ENCODE assay signal across 1 cellular context in the genomic region with DNA sequence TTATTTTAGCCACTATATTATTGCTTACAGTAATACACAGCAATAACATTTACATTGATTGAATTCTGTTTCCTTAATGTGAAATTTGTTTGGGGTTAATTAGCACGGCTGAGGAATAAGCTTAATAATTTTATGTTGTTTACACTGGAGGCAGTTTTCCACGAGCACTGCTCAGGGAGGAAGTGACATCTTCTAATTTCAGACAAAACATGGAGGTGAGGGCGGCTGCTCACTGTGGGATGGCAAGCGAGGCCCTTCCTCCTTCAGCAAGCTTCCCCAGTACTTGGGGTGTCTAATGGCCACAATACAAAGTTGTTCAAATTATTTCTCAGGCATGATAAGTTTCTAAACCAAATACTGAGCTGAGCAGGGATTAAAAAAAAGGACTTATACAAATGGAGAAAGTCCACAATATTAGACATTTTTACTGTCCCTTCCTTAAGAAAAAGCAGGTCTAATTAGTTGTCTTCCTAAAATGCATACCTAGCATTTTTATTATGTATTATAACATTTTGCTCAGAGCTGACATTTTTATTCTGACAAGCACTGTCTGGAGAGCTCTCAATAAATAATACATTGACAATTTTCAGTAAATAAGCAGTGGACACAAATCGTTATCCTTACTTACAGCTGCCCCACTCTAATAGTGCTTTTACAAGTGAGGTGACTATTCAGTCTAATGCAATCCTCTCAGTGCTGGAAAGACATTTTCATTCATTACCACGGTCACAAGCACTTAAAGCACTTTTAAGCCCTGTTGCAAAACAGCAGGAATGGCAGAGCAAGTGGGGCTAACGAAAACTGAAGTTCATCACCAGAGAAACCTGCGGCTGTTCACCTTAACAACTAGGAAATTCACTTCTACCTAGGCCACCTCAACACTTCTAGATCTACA.
TF ChIP-seq lines count a peak whose summit lies in the region.

No MANE protein-coding gene starts in this region.

TF ChIP-seq in GM23338, 12 proteins besides CTCF, POLR2A, EP300 and RAD21:
- TF ChIP-seq, protein P1, sequence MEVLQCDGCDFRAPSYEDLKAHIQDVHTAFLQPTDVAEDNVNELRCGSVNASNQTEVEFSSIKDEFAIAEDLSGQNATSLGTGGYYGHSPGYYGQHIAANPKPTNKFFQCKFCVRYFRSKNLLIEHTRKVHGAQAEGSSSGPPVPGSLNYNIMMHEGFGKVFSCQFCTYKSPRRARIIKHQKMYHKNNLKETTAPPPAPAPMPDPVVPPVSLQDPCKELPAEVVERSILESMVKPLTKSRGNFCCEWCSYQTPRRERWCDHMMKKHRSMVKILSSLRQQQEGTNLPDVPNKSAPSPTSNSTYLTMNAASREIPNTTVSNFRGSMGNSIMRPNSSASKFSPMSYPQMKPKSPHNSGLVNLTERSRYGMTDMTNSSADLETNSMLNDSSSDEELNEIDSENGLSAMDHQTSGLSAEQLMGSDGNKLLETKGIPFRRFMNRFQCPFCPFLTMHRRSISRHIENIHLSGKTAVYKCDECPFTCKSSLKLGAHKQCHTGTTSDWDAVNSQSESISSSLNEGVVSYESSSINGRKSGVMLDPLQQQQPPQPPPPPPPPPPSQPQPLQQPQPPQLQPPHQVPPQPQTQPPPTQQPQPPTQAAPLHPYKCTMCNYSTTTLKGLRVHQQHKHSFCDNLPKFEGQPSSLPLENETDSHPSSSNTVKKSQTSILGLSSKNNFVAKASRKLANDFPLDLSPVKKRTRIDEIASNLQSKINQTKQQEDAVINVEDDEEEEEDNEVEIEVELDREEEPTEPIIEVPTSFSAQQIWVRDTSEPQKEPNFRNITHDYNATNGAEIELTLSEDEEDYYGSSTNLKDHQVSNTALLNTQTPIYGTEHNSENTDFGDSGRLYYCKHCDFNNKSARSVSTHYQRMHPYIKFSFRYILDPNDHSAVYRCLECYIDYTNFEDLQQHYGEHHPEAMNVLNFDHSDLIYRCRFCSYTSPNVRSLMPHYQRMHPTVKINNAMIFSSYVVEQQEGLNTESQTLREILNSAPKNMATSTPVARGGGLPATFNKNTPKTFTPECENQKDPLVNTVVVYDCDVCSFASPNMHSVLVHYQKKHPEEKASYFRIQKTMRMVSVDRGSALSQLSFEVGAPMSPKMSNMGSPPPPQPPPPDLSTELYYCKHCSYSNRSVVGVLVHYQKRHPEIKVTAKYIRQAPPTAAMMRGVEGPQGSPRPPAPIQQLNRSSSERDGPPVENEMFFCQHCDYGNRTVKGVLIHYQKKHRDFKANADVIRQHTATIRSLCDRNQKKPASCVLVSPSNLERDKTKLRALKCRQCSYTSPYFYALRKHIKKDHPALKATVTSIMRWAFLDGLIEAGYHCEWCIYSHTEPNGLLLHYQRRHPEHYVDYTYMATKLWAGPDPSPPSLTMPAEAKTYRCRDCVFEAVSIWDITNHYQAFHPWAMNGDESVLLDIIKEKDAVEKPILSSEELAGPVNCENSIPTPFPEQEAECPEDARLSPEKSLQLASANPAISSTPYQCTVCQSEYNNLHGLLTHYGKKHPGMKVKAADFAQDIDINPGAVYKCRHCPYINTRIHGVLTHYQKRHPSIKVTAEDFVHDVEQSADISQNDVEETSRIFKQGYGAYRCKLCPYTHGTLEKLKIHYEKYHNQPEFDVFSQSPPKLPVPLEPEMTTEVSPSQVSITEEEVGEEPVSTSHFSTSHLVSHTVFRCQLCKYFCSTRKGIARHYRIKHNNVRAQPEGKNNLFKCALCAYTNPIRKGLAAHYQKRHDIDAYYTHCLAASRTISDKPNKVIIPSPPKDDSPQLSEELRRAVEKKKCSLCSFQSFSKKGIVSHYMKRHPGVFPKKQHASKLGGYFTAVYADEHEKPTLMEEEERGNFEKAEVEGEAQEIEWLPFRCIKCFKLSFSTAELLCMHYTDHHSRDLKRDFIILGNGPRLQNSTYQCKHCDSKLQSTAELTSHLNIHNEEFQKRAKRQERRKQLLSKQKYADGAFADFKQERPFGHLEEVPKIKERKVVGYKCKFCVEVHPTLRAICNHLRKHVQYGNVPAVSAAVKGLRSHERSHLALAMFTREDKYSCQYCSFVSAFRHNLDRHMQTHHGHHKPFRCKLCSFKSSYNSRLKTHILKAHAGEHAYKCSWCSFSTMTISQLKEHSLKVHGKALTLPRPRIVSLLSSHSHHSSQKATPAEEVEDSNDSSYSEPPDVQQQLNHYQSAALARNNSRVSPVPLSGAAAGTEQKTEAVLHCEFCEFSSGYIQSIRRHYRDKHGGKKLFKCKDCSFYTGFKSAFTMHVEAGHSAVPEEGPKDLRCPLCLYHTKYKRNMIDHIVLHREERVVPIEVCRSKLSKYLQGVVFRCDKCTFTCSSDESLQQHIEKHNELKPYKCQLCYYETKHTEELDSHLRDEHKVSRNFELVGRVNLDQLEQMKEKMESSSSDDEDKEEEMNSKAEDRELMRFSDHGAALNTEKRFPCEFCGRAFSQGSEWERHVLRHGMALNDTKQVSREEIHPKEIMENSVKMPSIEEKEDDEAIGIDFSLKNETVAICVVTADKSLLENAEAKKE (CRISPR knock-in tag; IDR thresholded peaks at IDR 0.05): no peak
- TF ChIP-seq JUNB (IDR thresholded peaks at IDR 0.05; ENCODE audit: unreplicated experiment) (no peak), NANOG (IDR thresholded peaks at IDR 0.05; ENCODE audit: borderline replicate concordance) (no peak), EZH2 (IDR thresholded peaks at IDR 0.05; ENCODE audit: low read depth, unreplicated experiment) (no peak), ZNF331 (CRISPR knock-in tag; IDR thresholded peaks at IDR 0.05; ENCODE audit: low read depth) (no peak), CREB1 (CRISPR knock-in tag; IDR thresholded peaks at IDR 0.05; ENCODE audit: low read depth) (no peak), POLR2AphosphoS5 (IDR thresholded peaks at IDR 0.05; ENCODE audit: low read depth) (no peak), ZNF114 (CRISPR knock-in tag; IDR thresholded peaks at IDR 0.05) (no peak), STAT1 (IDR thresholded peaks at IDR 0.05; ENCODE audit: unreplicated experiment) (no peak), EZH2phosphoT487 (IDR thresholded peaks at IDR 0.05; ENCODE audit: unreplicated experiment) (no peak)
- TF ChIP-seq, protein P2, sequence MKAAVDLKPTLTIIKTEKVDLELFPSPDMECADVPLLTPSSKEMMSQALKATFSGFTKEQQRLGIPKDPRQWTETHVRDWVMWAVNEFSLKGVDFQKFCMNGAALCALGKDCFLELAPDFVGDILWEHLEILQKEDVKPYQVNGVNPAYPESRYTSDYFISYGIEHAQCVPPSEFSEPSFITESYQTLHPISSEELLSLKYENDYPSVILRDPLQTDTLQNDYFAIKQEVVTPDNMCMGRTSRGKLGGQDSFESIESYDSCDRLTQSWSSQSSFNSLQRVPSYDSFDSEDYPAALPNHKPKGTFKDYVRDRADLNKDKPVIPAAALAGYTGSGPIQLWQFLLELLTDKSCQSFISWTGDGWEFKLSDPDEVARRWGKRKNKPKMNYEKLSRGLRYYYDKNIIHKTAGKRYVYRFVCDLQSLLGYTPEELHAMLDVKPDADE (IDR thresholded peaks at IDR 0.05): no peak
- TF ChIP-seq, protein P3, sequence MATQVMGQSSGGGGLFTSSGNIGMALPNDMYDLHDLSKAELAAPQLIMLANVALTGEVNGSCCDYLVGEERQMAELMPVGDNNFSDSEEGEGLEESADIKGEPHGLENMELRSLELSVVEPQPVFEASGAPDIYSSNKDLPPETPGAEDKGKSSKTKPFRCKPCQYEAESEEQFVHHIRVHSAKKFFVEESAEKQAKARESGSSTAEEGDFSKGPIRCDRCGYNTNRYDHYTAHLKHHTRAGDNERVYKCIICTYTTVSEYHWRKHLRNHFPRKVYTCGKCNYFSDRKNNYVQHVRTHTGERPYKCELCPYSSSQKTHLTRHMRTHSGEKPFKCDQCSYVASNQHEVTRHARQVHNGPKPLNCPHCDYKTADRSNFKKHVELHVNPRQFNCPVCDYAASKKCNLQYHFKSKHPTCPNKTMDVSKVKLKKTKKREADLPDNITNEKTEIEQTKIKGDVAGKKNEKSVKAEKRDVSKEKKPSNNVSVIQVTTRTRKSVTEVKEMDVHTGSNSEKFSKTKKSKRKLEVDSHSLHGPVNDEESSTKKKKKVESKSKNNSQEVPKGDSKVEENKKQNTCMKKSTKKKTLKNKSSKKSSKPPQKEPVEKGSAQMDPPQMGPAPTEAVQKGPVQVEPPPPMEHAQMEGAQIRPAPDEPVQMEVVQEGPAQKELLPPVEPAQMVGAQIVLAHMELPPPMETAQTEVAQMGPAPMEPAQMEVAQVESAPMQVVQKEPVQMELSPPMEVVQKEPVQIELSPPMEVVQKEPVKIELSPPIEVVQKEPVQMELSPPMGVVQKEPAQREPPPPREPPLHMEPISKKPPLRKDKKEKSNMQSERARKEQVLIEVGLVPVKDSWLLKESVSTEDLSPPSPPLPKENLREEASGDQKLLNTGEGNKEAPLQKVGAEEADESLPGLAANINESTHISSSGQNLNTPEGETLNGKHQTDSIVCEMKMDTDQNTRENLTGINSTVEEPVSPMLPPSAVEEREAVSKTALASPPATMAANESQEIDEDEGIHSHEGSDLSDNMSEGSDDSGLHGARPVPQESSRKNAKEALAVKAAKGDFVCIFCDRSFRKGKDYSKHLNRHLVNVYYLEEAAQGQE (IDR thresholded peaks at IDR 0.05; ENCODE audit: unreplicated experiment): no peak
